Comparison of ENCODE assay signal across 1 cellular context in genomic region chr14:23068792-23069412, GRCh38.
TF ChIP-seq lines count a peak whose summit lies in the region.

No MANE protein-coding gene starts in this region.

TF ChIP-seq in HEK293, 187 proteins besides CTCF, POLR2A, EP300 and RAD21 (continued from another document):
- TF ChIP-seq PRDM10 (tag by site-specific recombination; IDR thresholded peaks at IDR 0.05) (peak; percentile 70), ZBTB10 (tag by site-specific recombination; IDR thresholded peaks at IDR 0.05) (no peak), SP7 (tag by site-specific recombination; IDR thresholded peaks at IDR 0.05) (0 out of 2 replicates have a peak, but pooled peaks have one; percentile 37), IKZF3 (tag by site-specific recombination; IDR thresholded peaks at IDR 0.05) (peak; percentile 100), ZBTB7A (tag by site-specific recombination; IDR thresholded peaks at IDR 0.05; ENCODE audit: low read depth) (no peak), ZNF366 (tag by site-specific recombination; conservative IDR thresholded peaks at IDR 0.05) (peak; percentile 82), KLF8 (tag by site-specific recombination; IDR thresholded peaks at IDR 0.05) (peak; percentile 36; the same call in 1 of the 2 replicates), ZNF426 (tag by site-specific recombination; IDR thresholded peaks at IDR 0.05) (0 out of 2 replicates have a peak, but pooled peaks have one; percentile 6), KLF17 (tag by site-specific recombination; IDR thresholded peaks at IDR 0.05) (0 out of 2 replicates have a peak, but pooled peaks have one; percentile 32), ZNF654 (tag by site-specific recombination; IDR thresholded peaks at IDR 0.05; ENCODE audit: low read depth) (peak; percentile 86), ZNF571 (tag by site-specific recombination; IDR thresholded peaks at IDR 0.05) (no peak), ZNF629 (tag by site-specific recombination; IDR thresholded peaks at IDR 0.05) (peak; percentile 34; the same call in 1 of the 2 replicates), ZFP69B (tag by site-specific recombination; IDR thresholded peaks at IDR 0.05) (0 out of 2 replicates have a peak, but pooled peaks have one; percentile 33)
